Comparison of ENCODE assay signal across 8 cellular contexts in the genomic region with DNA sequence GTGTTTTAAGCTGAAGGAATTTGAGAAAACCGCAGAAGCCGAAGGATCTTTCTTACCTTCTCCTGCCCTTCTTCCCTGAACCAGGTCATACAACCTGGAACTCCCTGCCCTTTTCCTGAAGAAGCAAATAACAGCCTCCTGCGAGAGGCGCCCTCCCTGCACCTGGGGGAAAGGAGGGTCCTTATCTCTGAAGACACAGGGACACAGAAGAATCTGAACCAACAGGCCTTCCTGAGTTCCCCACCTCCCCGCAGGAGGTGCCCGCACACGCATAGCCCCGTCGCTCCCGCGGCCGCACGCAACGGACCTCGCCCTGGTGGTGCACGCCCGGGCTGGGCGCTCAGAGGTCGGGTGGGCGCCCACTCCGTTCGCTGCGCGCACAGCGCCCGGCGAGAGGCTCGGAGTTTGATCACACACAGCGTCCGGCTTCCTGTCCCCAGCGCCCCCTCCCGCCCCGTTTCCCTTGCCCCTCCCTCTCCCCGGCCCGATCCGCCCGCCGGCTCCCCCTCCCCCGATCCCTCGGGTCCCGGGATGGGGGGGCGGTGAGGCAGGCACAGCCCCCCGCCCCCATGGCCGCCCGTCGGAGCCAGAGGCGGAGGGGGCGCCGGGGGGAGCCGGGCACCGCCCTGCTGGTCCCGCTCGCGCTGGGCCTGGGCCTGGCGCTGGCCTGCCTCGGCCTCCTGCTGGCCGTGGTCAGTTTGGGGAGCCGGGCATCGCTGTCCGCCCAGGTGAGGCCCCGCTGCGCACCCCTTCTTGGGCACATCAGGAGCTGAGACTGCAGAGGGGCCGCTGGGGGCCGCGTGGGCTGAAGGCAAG. TPM values are rescaled to one million over a fixed set of nuclear protein-coding genes. Genes with fewer than 3 reads are reported as not detected.
DNase-seq lines count a peak whose midpoint lies in the region; ATAC-seq, FAIRE-seq and TF ChIP-seq lines count a peak whose summit lies in the region.

A gene with protein sequence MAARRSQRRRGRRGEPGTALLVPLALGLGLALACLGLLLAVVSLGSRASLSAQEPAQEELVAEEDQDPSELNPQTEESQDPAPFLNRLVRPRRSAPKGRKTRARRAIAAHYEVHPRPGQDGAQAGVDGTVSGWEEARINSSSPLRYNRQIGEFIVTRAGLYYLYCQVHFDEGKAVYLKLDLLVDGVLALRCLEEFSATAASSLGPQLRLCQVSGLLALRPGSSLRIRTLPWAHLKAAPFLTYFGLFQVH (plus strand): TSS at position 474 of the 816 bp plus-strand sequence. CDS start 96 bp downstream, at position 570.

- peak within 1 kb of the TSS; percentile 96 to 97 for H3K27ac Mint-ChIP-seq in T-cell

- BruUV-seq in GM12878 (replicated peaks; lab: Mats Ljungman, UMichigan) = no TSS peak

- H3K27me3 Mint-ChIP-seq in T-cell = no peaks in the 10 kb centered on the region

- no peak for TF ChIP-seq RAD21 in GM12878 (IDR thresholded peaks at IDR 0.05; ENCODE audit: insufficient read depth, low read depth, low read length)

- peaks cover 5% of the 10 kb centered on the region for H3K36me3 Mint-ChIP-seq in T-cell

- RAD21 ChIA-PET in GM12878 (lab: Charles Lee; ENCODE audit: unreplicated experiment) = interaction anchor here (0.6 to 1.2 kb wide), 4 partner anchors 12 to 513 kb away, joined by 3 to 5 read pairs (median 3); a partner anchor contains a TSS

- no peak; the same call in 1 of the 2 replicates for TF ChIP-seq POLR2A in GM12892 (IDR thresholded peaks at IDR 0.05; ENCODE audit: low read depth, low read length)
- TF ChIP-seq POLR2A in GM12878 (IDR thresholded peaks at IDR 0.05; ENCODE audit: low read depth, low read length) = peak; percentile 74

- peak in 1 of 3 experiments; percentile 9; a peak in 1 of 6 replicates for TF ChIP-seq CTCF in GM12878 (IDR thresholded peaks at IDR 0.05 in 2 of 3, conservative IDR thresholded peaks at IDR 0.05 in 1 of 3; ENCODE audit: control insufficient read depth in 2 of 3, extremely low read depth in 1 of 3, insufficient read depth in 1 of 3, low read depth in 3 of 3, low read length in 3 of 3)

- H3K9me3 ChIP-seq in GM12878 (replicated peaks; ENCODE audit: control insufficient read depth, insufficient read depth, low read length) = no peaks in the 10 kb centered on the region
- H3K9me3 ChIP-seq in iPS-15b (ENCODE audit: control insufficient read depth, insufficient read depth, low read length) = no peaks in the 10 kb centered on the region

- H3K9ac ChIP-seq in GM12878 (ENCODE audit: control insufficient read depth, insufficient read depth, low read length) (peak within 1 kb of the TSS; percentile 71), iPS-15b (ENCODE audit: low read depth, low read length) (peak within 1 kb of the TSS; percentile 3)

- peak within 1 kb of the TSS; percentile 84 to 90 (median 89) for H3K4me3 Mint-ChIP-seq in T-cell

- no peaks in the 10 kb centered on the region; a peak in 1 of 4 replicates for H3K27me3 ChIP-seq in GM12878 (replicated peaks in 1 of 2; ENCODE audit: control insufficient read depth in 2 of 2, insufficient read depth in 2 of 2, low read length in 1 of 2)
- H3K27me3 ChIP-seq in iPS-15b (ENCODE audit: control insufficient read depth, insufficient read depth, low read length) = peaks cover 5% of the 10 kb centered on the region

- ATAC-seq in T-cell (replicated peaks in 1 of 4) = peak; percentile 20 to 72 (median 66)
- peak; percentile 73 for ATAC-seq in GM12878
- peak; percentile 73 for ATAC-seq in sciatic nerve
- no peak for ATAC-seq in HG02798 (IDR thresholded peaks at IDR 0.05; ENCODE audit: poor library complexity, unreplicated experiment)
- ATAC-seq in HG03196 (IDR thresholded peaks at IDR 0.05; ENCODE audit: unreplicated experiment) = no peak

- WGBS in GM12878 (ENCODE audit: insufficient coverage, insufficient replicate concordance, low lambda C conversion rate, missing lambda C conversion rate) = under 1% methylated on average over 36 of the region's 65 CpGs

- no peaks in the 10 kb centered on the region for H3K79me2 ChIP-seq in GM12878 (ENCODE audit: control insufficient read depth, insufficient read depth, low read length)

- H3K27ac ChIP-seq in GM12878 (ENCODE audit: control insufficient read depth, insufficient read depth) = no peak within 1 kb of the TSS

- no peaks in the 10 kb centered on the region for H4K20me1 ChIP-seq in GM12878 (ENCODE audit: control insufficient read depth, insufficient read depth)

- no peaks in the 10 kb centered on the region for H3K9me3 Mint-ChIP-seq in T-cell

- peak; percentile 21 for FAIRE-seq in GM12892 (lab: Jason Lieb, UNC)
- FAIRE-seq in GM12878 (lab: Jason Lieb, UNC) = no peak

- H2AFZ ChIP-seq in GM12878 (ENCODE audit: control insufficient read depth, low read depth, low read length) = peak within 1 kb of the TSS; percentile 88

- SMC1A ChIA-PET in GM12878 (lab: Charles Lee; ENCODE audit: uncharacterized antibody, unreplicated experiment) = interaction anchor here (1.4 to 2.3 kb wide), 2 partner anchors 12 to 26 kb away, joined by 3 to 7 read pairs; no protein-coding TSS in a partner anchor

- intact Hi-C loops in GM12878 (cut with micrococcal nuclease; ENCODE audit: unreplicated experiment) (no loop called here), sciatic nerve (cut with DNase I) (no loop called here)

- no peak for TF ChIP-seq EP300 in GM12878 (IDR thresholded peaks at IDR 0.05; ENCODE audit: borderline replicate concordance in 1 of 2, control insufficient read depth in 1 of 2, low read depth in 2 of 2, low read length in 2 of 2)

- peaks cover 28% of the 10 kb centered on the region for H3K4me1 ChIP-seq in GM12878 (ENCODE audit: control insufficient read depth, insufficient read depth, low read length)
- no peaks in the 10 kb centered on the region for H3K4me1 ChIP-seq in iPS-15b (ENCODE audit: control insufficient read depth, insufficient read depth, low read length)

- H3K4me2 ChIP-seq in GM12878 (ENCODE audit: control insufficient read depth, insufficient read depth) = peak within 1 kb of the TSS; percentile 97

- H3K4me1 Mint-ChIP-seq in T-cell = peaks cover 48 to 61% (median 56%) of the 10 kb centered on the region in 3 donors

- H3K4me3 ChIP-seq in GM12878 (peak within 1 kb of the TSS; percentile 70), iPS-15b (ENCODE audit: low read depth, low read length) (peak within 1 kb of the TSS; percentile 63)

- H3K36me3 ChIP-seq in GM12878 (ENCODE audit: control insufficient read depth in 2 of 2, insufficient read depth in 2 of 2, low read length in 1 of 2) (no peaks in the 10 kb centered on the region), iPS-15b (ENCODE audit: control insufficient read depth, insufficient read depth, low read length) (no peaks in the 10 kb centered on the region)

- in situ Hi-C loops in GM12878 (cut with MboI) = no loop called here

- CTCF ChIA-PET in T-cell (lab: Charles Lee) = interaction anchor here in 1 of 2 donors (0.6 to 1.0 kb wide), 5 partner anchors 21 to 206 kb away, joined by 3 to 10 read pairs (median 4); no protein-coding TSS in a partner anchor
- CTCF ChIA-PET in GM12878 (lab: Yijun Ruan, JAX) = interaction anchor here (0.7 to 3.5 kb wide), 5 partner anchors 12 to 35 kb away, joined by 4 to 26 read pairs (median 14); a partner anchor contains a TSS

- POLR2A ChIA-PET in T-cell (lab: Charles Lee) = interaction anchor here in 1 of 2 donors (0.7 kb wide), 1 partner anchor 34 kb away, joined by 3 read pairs; no protein-coding TSS in a partner anchor
- POLR2A ChIA-PET in GM12878 (lab: Charles Lee) = interaction anchor here (0.6 to 2.3 kb wide), 4 partner anchors 10 to 23 kb away, joined by 3 to 8 read pairs (median 4); a partner anchor contains a TSS

- DNase-seq in GM12892 (ENCODE audit: insufficient read length) = peak; percentile 59
- peak in 26 of 34 experiments; percentile 7 to 68 (median 35) for DNase-seq in T-cell
- no peak for DNase-seq in GM12878 (ENCODE audit: low read depth, low spot score)
- DNase-seq in sciatic nerve (ENCODE audit: low spot score) = peak; percentile 85
- no peak for DNase-seq in 8988T

TF ChIP-seq in GM12878, 131 proteins besides CTCF, POLR2A, EP300 and RAD21 (continues in another document):
- TF ChIP-seq, protein P1, sequence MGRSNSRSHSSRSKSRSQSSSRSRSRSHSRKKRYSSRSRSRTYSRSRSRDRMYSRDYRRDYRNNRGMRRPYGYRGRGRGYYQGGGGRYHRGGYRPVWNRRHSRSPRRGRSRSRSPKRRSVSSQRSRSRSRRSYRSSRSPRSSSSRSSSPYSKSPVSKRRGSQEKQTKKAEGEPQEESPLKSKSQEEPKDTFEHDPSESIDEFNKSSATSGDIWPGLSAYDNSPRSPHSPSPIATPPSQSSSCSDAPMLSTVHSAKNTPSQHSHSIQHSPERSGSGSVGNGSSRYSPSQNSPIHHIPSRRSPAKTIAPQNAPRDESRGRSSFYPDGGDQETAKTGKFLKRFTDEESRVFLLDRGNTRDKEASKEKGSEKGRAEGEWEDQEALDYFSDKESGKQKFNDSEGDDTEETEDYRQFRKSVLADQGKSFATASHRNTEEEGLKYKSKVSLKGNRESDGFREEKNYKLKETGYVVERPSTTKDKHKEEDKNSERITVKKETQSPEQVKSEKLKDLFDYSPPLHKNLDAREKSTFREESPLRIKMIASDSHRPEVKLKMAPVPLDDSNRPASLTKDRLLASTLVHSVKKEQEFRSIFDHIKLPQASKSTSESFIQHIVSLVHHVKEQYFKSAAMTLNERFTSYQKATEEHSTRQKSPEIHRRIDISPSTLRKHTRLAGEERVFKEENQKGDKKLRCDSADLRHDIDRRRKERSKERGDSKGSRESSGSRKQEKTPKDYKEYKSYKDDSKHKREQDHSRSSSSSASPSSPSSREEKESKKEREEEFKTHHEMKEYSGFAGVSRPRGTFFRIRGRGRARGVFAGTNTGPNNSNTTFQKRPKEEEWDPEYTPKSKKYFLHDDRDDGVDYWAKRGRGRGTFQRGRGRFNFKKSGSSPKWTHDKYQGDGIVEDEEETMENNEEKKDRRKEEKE (IDR thresholded peaks at IDR 0.05) = no peak

RNA-seq across cellular contexts. Expression of the gene that starts here (rescaled TPM):
- 1.7 TPM for polyA plus RNA-seq in GM12892 (2012; ENCODE audit: missing spikeins)
- total RNA-seq in T-cell (10 to 100 TPM; 38.3 to 72.8 (median 61.4) TPM), GM12878 (2014; rRNA removed) (4.3 and 5.8 TPM in 2 replicates), GM12878 (2014; rRNA removed; fragmentation: Illumina TruSeq; extraction: Trizol) (2.9 and 3.2 TPM in 2 replicates), GM12878 (2021) (6.7 and 7.0 TPM in 2 replicates), sciatic nerve (63.9 TPM)
- 1.0 TPM in 2 replicates for total RNA-seq in GM12878 (2013; cell fraction: nucleolus; rRNA removed)
- 3.0 TPM for polyA plus RNA-seq in GM12878 (2011; ENCODE audit: low read depth)
- polyA plus RNA-seq in GM12878 (2011; rRNA removed) (1.3 and 2.5 TPM in 2 replicates), GM12878 (2014; fragmentation: Illumina TruSeq; extraction: Trizol) (1.1 and 2.6 TPM in 2 replicates), GM12878 (2014; fragmentation: Nextera tagmentation; extraction: Ambion mirVana) (under 1 TPM; 0.32 to 0.53 TPM), GM12878 (2014; rRNA removed) (5.0 and 5.1 TPM in 2 replicates), GM12878 (2016; fragmentation: Nextera tagmentation; extraction: Ambion mirVana) (1 to 10 TPM; 1.2 to 1.6 TPM)
- 3.5 and 4.0 TPM in 2 replicates for polyA plus RNA-seq in GM12878 (2011; cell fraction: cytosol; rRNA removed)
- polyA plus RNA-seq in GM12878 (2011; cell fraction: nucleus; rRNA removed) = 1.2 and 1.8 TPM in 2 replicates
- polyA plus RNA-seq in GM12878 (2012) = 4.3 and 7.2 TPM in 2 replicates
- polyA minus RNA-seq in GM12878 (2011; rRNA and poly(A)+ RNA removed) = 0.62 and 2.3 TPM in 2 replicates
- polyA minus RNA-seq in GM12878 (2011; cell fraction: cytosol; rRNA and poly(A)+ RNA removed) = 0.94 TPM in 1 of 2 replicates, not detected in the other
- not detected in 2 replicates for polyA minus RNA-seq in GM12878 (2011; cell fraction: nucleus; rRNA and poly(A)+ RNA removed)

Comparison
In these comparisons a context has a peak if more than half of its experiments do, and no peak if none do; other contexts are left out.
1. DNase-seq: peak in GM12892 (single experiment), T-cell (26 of 34) and sciatic nerve (single experiment); none in GM12878 (single experiment) and 8988T (single experiment).
2. ATAC-seq: peak in T-cell (4 of 4), GM12878 (single experiment) and sciatic nerve (single experiment); none in HG02798 (single experiment) and HG03196 (single experiment).